ENCODE assay signal across 8 cellular contexts in genomic region chr1:203278087-203278884, GRCh38. TPM values are rescaled to one million over a fixed set of nuclear protein-coding genes. Genes with fewer than 3 reads are reported as not detected.
A peak's percentile ranks its signal among the peaks of the same experiment; 100 is the strongest.
DNase-seq lines count a peak whose midpoint lies in the region; ATAC-seq and TF ChIP-seq lines count a peak whose summit lies in the region.

No MANE protein-coding gene starts in this region.

- DNase-seq in DMS53 (lab: John Stamatoyannopoulos, UW), result peak; percentile 64
- peak; percentile 45 for DNase-seq in NB4 (ENCODE audit: low read depth)
- no peak for DNase-seq in activated naive CD4-positive, alpha-beta T cell treated with anti-CD3 and anti-CD28 coated beads, Interleukin-2, amount 50 U/mL, for 72 hours (ENCODE audit: low spot score in 2 of 2)

- 17 to 18% methylated on average over 1 to 2 of the region's 13 CpGs for WGBS in gastroesophageal sphincter (ENCODE audit: low coverage in 1 of 2), 2 donors

- TF ChIP-seq POLR2A in NB4 (IDR thresholded peaks at IDR 0.05; ENCODE audit: extremely low read depth, insufficient read length), result no peak
- TF ChIP-seq POLR2A in gastroesophageal sphincter (IDR thresholded peaks at IDR 0.05), result peak in 1 of 2 donors; percentile 39

- peaks cover 6 to 96% (median 46%) of the 10 kb centered on the region in 3 donors for H3K4me1 ChIP-seq in gastroesophageal sphincter
- peaks cover 92 to 95% of the 10 kb centered on the region in 2 experiments for H3K4me1 ChIP-seq in neutrophil (ENCODE audit: control insufficient read depth in 1 of 2, insufficient read depth in 1 of 2, low read depth in 1 of 2, low read length in 1 of 2)

- peak overlapping the region; percentile 94 to 96 (median 95) for H3K27ac ChIP-seq in gastroesophageal sphincter
- peak overlapping the region; percentile 88 for H3K27ac ChIP-seq in neutrophil

- TF ChIP-seq CTCF in NB4 (IDR thresholded peaks at IDR 0.05; ENCODE audit: low read depth, low read length) (no peak), gastroesophageal sphincter (IDR thresholded peaks at IDR 0.05) (peak in 1 of 4 experiments; percentile 17), neutrophil (IDR thresholded peaks at IDR 0.05) (no peak)

- H3K36me3 ChIP-seq in gastroesophageal sphincter (no peaks in the 10 kb centered on the region), neutrophil (no peaks in the 10 kb centered on the region)

- H3K9me3 ChIP-seq in gastroesophageal sphincter (no peaks in the 10 kb centered on the region), neutrophil (no peaks in the 10 kb centered on the region)

- H3K9me3 Mint-ChIP-seq in activated naive CD4-positive, alpha-beta T cell treated with anti-CD3 and anti-CD28 coated beads, Interleukin-2, amount 50 U/mL, for 72 hours, result no peaks in the 10 kb centered on the region

- H3K36me3 Mint-ChIP-seq in activated naive CD4-positive, alpha-beta T cell treated with anti-CD3 and anti-CD28 coated beads, Interleukin-2, amount 50 U/mL, for 72 hours, result no peaks in the 10 kb centered on the region

- no peak overlapping the region for H3K4me3 ChIP-seq in NB4 (ENCODE audit: low read depth, low read length)
- H3K4me3 ChIP-seq in gastroesophageal sphincter, result peak overlapping the region in 1 of 2 donors; percentile 21
- peak overlapping the region; percentile 12 to 21 for H3K4me3 ChIP-seq in neutrophil (ENCODE audit: low read depth in 1 of 2, low read length in 1 of 2)

- peak; percentile 90 for TF ChIP-seq EP300 in gastroesophageal sphincter (IDR thresholded peaks at IDR 0.05)

- H3K27me3 ChIP-seq in gastroesophageal sphincter, result no peaks in the 10 kb centered on the region
- no peaks in the 10 kb centered on the region for H3K27me3 ChIP-seq in neutrophil

- ATAC-seq in activated naive CD4-positive, alpha-beta T cell treated with anti-CD3 and anti-CD28 coated beads, Interleukin-2, amount 50 U/mL, for 72 hours, result peak in 1 of 2 donors; percentile 28
- ATAC-seq in gastroesophageal sphincter (peak; percentile 87), HG02678 (IDR thresholded peaks at IDR 0.05; ENCODE audit: unreplicated experiment) (no peak), GM19035 (IDR thresholded peaks at IDR 0.05; ENCODE audit: unreplicated experiment) (no peak), GM21825 (IDR thresholded peaks at IDR 0.05; ENCODE audit: unreplicated experiment) (no peak)

- peak overlapping the region; percentile 79 to 88 for H3K27ac Mint-ChIP-seq in activated naive CD4-positive, alpha-beta T cell treated with anti-CD3 and anti-CD28 coated beads, Interleukin-2, amount 50 U/mL, for 72 hours

RNA-seq across cellular contexts. Expression of gene BTG2, which starts 27.0 kb away (rescaled TPM):
- 100 to 1,000 TPM in 1 of 2 donors, 10 to 100 TPM in 1; 87.2 to 185 TPM for total RNA-seq in activated naive CD4-positive, alpha-beta T cell treated with anti-CD3 and anti-CD28 coated beads, Interleukin-2, amount 50 U/mL, for 72 hours
- 100 to 1,000 TPM in 3 of 4 donors, 10 to 100 TPM in 1; 74.5 to 169 (median 116) TPM for total RNA-seq in gastroesophageal sphincter

RNA-seq across cellular contexts. Expression of gene CHIT1, which starts 48.8 kb away (rescaled TPM):
- 1 to 10 TPM; 1.3 to 2.2 TPM for total RNA-seq in activated naive CD4-positive, alpha-beta T cell treated with anti-CD3 and anti-CD28 coated beads, Interleukin-2, amount 50 U/mL, for 72 hours
- under 1 TPM in 2 of 4 donors, not detected in 2; 0.13 to 0.16 TPM for total RNA-seq in gastroesophageal sphincter

Comparison
In these comparisons a context has a peak if more than half of its experiments do, and no peak if none do; other contexts are left out.
1. DNase-seq: peak in DMS53 (single experiment) and NB4 (single experiment); none in activated naive CD4-positive, alpha-beta T cell treated with anti-CD3 and anti-CD28 coated beads, Interleukin-2, amount 50 U/mL, for 72 hours (0 of 2).